Comparison of ENCODE assay signal across 11 cellular contexts in genomic region chr10:125155101-125155500, GRCh38. TPM values are rescaled to one million over a fixed set of nuclear protein-coding genes. Genes with fewer than 3 reads are reported as not detected.
A peak's percentile ranks its signal among the peaks of the same experiment; 100 is the strongest.
DNase-seq lines count a peak whose midpoint lies in the region; ATAC-seq and TF ChIP-seq lines count a peak whose summit lies in the region.
"Had no signal": no experiment of that assay in that cellular context is flagged by ENCODE, and none has a peak within 500 bp of the region (broad histone marks: within the 10 kb centered on the region; RNA-seq: fewer than 3 reads in every experiment).

No MANE protein-coding gene starts in this region.

- peak overlapping the region; percentile 96 for H3K4me3 ChIP-seq in iPS-20b (ENCODE audit: low read length)
- H3K4me3 ChIP-seq: SJCRH30 had no signal

- DNase-seq in ELR (ENCODE audit: low read depth) (peak; percentile 61), renal cortical epithelial cell (ENCODE audit: low read depth) (peak; percentile 72), NCI-H1436 treated with DMSO at 0.1 percent for 48 hours (lab: John Stamatoyannopoulos, UW) (no peak), GM19240 (ENCODE audit: insufficient read length, low spot score) (no peak), T1000 (lab: John Stamatoyannopoulos, UW) (no peak)
- DNase-seq: SJCRH30; stimulated activated CD4-positive, alpha-beta T cell treated with anti-CD3 and anti-CD28 coated beads, Interleukin-4, amount 100 ng/mL, for 1 hour had no signal

- no peak for ATAC-seq in HG02981 (IDR thresholded peaks at IDR 0.05; ENCODE audit: unreplicated experiment)

- no peak for TF ChIP-seq CTCF in brain (conservative IDR thresholded peaks at IDR 0.05)

- H3K4me3 Mint-ChIP-seq in brain = peak overlapping the region; percentile 93 to 99 (median 98)
- H3K4me3 Mint-ChIP-seq: activated T-helper 1 cell treated with anti-CD3 and anti-CD28 coated beads, Interleukin-12 subunit alpha, Interleukin-12 subunit beta, Interleukin-2, Interleukin-4 antibody, amounts not matched to agents 30 ng/mL and 10 ng/mL and 1 ng/mL, durations not matched to agents 14 hours and 24 hours and 36 hours had no signal

- H3K9ac ChIP-seq in iPS-20b (ENCODE audit: low read depth, low read length) = peak overlapping the region; percentile 86

- H3K4me1 Mint-ChIP-seq in brain = peaks cover 77% of the 10 kb centered on the region

- H3K9me3 Mint-ChIP-seq in brain = no peaks in the 10 kb centered on the region
- H3K9me3 Mint-ChIP-seq: activated T-helper 1 cell treated with anti-CD3 and anti-CD28 coated beads, Interleukin-12 subunit alpha, Interleukin-12 subunit beta, Interleukin-2, Interleukin-4 antibody, amounts not matched to agents 30 ng/mL and 10 ng/mL and 1 ng/mL, durations not matched to agents 14 hours and 24 hours and 36 hours had no signal

- H3K9me3 ChIP-seq in iPS-20b (ENCODE audit: insufficient read depth, low read depth, low read length) = no peaks in the 10 kb centered on the region
- H3K9me3 ChIP-seq: SJCRH30 had no signal

- no peaks in the 10 kb centered on the region for H3K27me3 Mint-ChIP-seq in brain

- no peaks in the 10 kb centered on the region for H3K27me3 ChIP-seq in iPS-20b (ENCODE audit: insufficient read depth, low read length)
- H3K27me3 ChIP-seq: SJCRH30 had no signal

- H3K36me3 Mint-ChIP-seq in brain = peaks cover 10% of the 10 kb centered on the region

- H3K27ac ChIP-seq in iPS-20b (ENCODE audit: low read length) = peak overlapping the region; percentile 71
- H3K27ac ChIP-seq: SJCRH30 had no signal

- H3K27ac Mint-ChIP-seq in brain = peak overlapping the region; percentile 42 to 98 (median 87)
- H3K27ac Mint-ChIP-seq: activated T-helper 1 cell treated with anti-CD3 and anti-CD28 coated beads, Interleukin-12 subunit alpha, Interleukin-12 subunit beta, Interleukin-2, Interleukin-4 antibody, amounts not matched to agents 30 ng/mL and 10 ng/mL and 1 ng/mL, durations not matched to agents 14 hours and 24 hours and 36 hours had no signal

- H3K4me1 ChIP-seq in iPS-20b (ENCODE audit: insufficient read depth, low read length) = peaks cover 58% of the 10 kb centered on the region

- H3K36me3 ChIP-seq in iPS-20b (ENCODE audit: insufficient read depth, low read depth, low read length) = peaks cover 14% of the 10 kb centered on the region

RNA-seq across cellular contexts. Expression of gene CTBP2, which starts 5.3 kb away (rescaled TPM):
- polyA plus RNA-seq in brain (ENCODE audit: insufficient read depth, low read depth, low replicate concordance) = 37.8 TPM
- 89.4 and 109 TPM in 2 replicates for total RNA-seq in renal cortical epithelial cell

Comparison
In these comparisons a context has a peak if more than half of its experiments do, and no peak if none do; other contexts are left out.
1. DNase-seq: peak in ELR (single experiment) and renal cortical epithelial cell (single experiment); none in NCI-H1436 treated with DMSO at 0.1 percent for 48 hours (single experiment), GM19240 (single experiment) and T1000 (single experiment).